ENCODE assay signal across 1 cellular context in the genomic region with DNA sequence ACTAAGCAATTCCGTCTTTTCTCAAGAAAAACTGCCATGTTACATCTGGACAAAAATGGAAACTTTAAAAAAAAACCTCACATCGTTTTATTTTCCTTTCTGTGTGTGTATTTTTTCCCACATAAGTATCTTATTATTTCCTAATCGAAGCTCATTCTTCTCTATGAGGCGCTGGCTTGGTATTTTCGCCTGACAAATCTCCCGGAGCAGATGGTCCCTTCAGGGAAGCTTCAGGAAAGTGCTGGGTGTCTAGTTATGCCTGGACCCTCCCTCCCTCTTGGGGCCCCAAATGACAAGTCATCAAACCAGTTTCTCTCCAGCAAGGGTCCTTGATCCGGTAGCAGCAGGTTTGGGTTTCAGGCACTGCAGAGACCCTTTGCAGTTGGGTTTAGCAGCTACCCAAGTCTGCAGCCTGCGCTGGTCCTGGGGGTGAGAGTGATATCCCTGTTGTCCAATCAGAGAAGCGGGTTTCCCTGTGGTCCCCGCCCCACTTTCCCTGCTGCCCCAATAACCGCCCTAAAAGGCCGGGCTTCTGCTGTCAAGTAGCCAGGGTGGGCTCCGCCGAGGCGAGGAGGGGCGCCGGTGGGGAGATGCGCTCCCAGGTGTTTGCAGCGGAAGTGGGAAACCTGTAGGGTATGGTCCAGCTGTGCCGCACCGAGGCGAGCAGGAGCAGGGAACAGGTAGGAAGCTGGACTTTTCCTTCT.
TF ChIP-seq lines count a peak whose summit lies in the region.

Gene CNTN1, plus strand, starts transcription at position 527 of the 704 bp plus-strand sequence.

TF ChIP-seq in GM12878, 131 proteins besides CTCF, POLR2A, EP300 and RAD21 (continued from another document):
- TF ChIP-seq, protein P1, sequence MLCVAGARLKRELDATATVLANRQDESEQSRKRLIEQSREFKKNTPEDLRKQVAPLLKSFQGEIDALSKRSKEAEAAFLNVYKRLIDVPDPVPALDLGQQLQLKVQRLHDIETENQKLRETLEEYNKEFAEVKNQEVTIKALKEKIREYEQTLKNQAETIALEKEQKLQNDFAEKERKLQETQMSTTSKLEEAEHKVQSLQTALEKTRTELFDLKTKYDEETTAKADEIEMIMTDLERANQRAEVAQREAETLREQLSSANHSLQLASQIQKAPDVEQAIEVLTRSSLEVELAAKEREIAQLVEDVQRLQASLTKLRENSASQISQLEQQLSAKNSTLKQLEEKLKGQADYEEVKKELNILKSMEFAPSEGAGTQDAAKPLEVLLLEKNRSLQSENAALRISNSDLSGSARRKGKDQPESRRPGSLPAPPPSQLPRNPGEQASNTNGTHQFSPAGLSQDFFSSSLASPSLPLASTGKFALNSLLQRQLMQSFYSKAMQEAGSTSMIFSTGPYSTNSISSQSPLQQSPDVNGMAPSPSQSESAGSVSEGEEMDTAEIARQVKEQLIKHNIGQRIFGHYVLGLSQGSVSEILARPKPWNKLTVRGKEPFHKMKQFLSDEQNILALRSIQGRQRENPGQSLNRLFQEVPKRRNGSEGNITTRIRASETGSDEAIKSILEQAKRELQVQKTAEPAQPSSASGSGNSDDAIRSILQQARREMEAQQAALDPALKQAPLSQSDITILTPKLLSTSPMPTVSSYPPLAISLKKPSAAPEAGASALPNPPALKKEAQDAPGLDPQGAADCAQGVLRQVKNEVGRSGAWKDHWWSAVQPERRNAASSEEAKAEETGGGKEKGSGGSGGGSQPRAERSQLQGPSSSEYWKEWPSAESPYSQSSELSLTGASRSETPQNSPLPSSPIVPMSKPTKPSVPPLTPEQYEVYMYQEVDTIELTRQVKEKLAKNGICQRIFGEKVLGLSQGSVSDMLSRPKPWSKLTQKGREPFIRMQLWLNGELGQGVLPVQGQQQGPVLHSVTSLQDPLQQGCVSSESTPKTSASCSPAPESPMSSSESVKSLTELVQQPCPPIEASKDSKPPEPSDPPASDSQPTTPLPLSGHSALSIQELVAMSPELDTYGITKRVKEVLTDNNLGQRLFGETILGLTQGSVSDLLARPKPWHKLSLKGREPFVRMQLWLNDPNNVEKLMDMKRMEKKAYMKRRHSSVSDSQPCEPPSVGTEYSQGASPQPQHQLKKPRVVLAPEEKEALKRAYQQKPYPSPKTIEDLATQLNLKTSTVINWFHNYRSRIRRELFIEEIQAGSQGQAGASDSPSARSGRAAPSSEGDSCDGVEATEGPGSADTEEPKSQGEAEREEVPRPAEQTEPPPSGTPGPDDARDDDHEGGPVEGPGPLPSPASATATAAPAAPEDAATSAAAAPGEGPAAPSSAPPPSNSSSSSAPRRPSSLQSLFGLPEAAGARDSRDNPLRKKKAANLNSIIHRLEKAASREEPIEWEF (IDR thresholded peaks at IDR 0.05; ENCODE audit: insufficient replicate concordance, low read depth, low read length), result no peak
- TF ChIP-seq SP1 (IDR thresholded peaks at IDR 0.05; ENCODE audit: low read depth, low read length), result peak; percentile 35
TF ChIP-seq in GM12878: peak in this region for 3.
